In genomic region chr9:37066139-37066725, GRCh38 we compare ENCODE assay signal across 18 cellular contexts. TPM values are rescaled to one million over a fixed set of nuclear protein-coding genes. Genes with fewer than 3 reads are reported as not detected.
DNase-seq lines count a peak whose midpoint lies in the region; ATAC-seq lines count a peak whose summit lies in the region.
"Had no signal": no experiment of that assay in that cellular context is flagged by ENCODE, and none has a peak within 500 bp of the region (broad histone marks: within the 10 kb centered on the region; RNA-seq: fewer than 3 reads in every experiment).

No MANE protein-coding gene starts in this region.

- peaks cover 2% of the 10 kb centered on the region for H3K4me1 Mint-ChIP-seq in T-helper 17 cell
- peaks cover 0 to 2% (median 0%) of the 10 kb centered on the region in 3 donors for H3K4me1 Mint-ChIP-seq in T-cell

- H3K4me3 ChIP-seq in HAP-1 = no peak overlapping the region
- H3K4me3 ChIP-seq: K562, stomach had no signal

- no peak for DNase-seq in T-helper 17 cell
- DNase-seq in HAP-1 (ENCODE audit: low spot score in 2 of 2) = no peak
- no peak for DNase-seq in central memory CD4-positive, alpha-beta T cell
- no peak for DNase-seq in T-cell
- DNase-seq: activated CD4-positive, alpha-beta T cell treated with anti-CD3 and anti-CD28 coated beads for 4 hours; effector memory CD8-positive, alpha-beta T cell; NCI-H2029; NK-92 treated with Interleukin-12 subunit alpha and Interleukin-12 subunit beta, amount 100 ng/mL, for 24 hours; stimulated activated CD4-positive, alpha-beta T cell treated with anti-CD3 and anti-CD28 coated beads, Interleukin-2, amount 100 ng/mL, for 48 hours; stomach had no signal

- H3K9me3 Mint-ChIP-seq in T-cell = peaks cover 0 to 4% (median 0%) of the 10 kb centered on the region in 3 donors
- H3K9me3 Mint-ChIP-seq: activated T-helper 1 cell treated with anti-CD3 and anti-CD28 coated beads, Interleukin-12 subunit alpha, Interleukin-12 subunit beta, Interleukin-2, Interleukin-4 antibody, amounts not matched to agents 30 ng/mL and 10 ng/mL and 1 ng/mL, durations not matched to agents 14 hours and 24 hours and 36 hours; effector memory CD8-positive, alpha-beta T cell had no signal

- POLR2A ChIA-PET in T-cell (lab: Charles Lee) = interaction anchor here (0.7 to 0.8 kb wide), 2 partner anchors 8 to 16 kb away, joined by 3 read pairs; no protein-coding TSS in a partner anchor

- no peaks in the 10 kb centered on the region for H3K4me1 ChIP-seq in HAP-1
- H3K4me1 ChIP-seq: stomach had no signal

- ATAC-seq in GM18498 (IDR thresholded peaks at IDR 0.05; ENCODE audit: unreplicated experiment) = peak; percentile 76
- ATAC-seq in GM21367 (IDR thresholded peaks at IDR 0.05; ENCODE audit: unreplicated experiment) = peak; percentile 81
- peak; percentile 86 for ATAC-seq in HG03108 (IDR thresholded peaks at IDR 0.05; ENCODE audit: unreplicated experiment)
- ATAC-seq in T-helper 17 cell = peak; percentile 41
- ATAC-seq in HG02623 (IDR thresholded peaks at IDR 0.05; ENCODE audit: unreplicated experiment) = no peak
- no peak for ATAC-seq in T-cell (replicated peaks in 1 of 4)
- ATAC-seq: effector memory CD8-positive, alpha-beta T cell; K562 had no signal

- CTCF ChIA-PET in T-cell (lab: Charles Lee) = no interaction called here

- no peak overlapping the region for H3K4me3 Mint-ChIP-seq in T-helper 17 cell
- H3K4me3 Mint-ChIP-seq in T-cell = no peak overlapping the region
- H3K4me3 Mint-ChIP-seq: activated T-helper 1 cell treated with anti-CD3 and anti-CD28 coated beads, Interleukin-12 subunit alpha, Interleukin-12 subunit beta, Interleukin-2, Interleukin-4 antibody, amounts not matched to agents 30 ng/mL and 10 ng/mL and 1 ng/mL, durations not matched to agents 14 hours and 24 hours and 36 hours; effector memory CD8-positive, alpha-beta T cell had no signal

- no peaks in the 10 kb centered on the region for H3K36me3 ChIP-seq in HAP-1 (replicated peaks)
- H3K36me3 ChIP-seq: stomach had no signal

- no peak overlapping the region for H3K27ac Mint-ChIP-seq in T-helper 17 cell
- no peak overlapping the region for H3K27ac Mint-ChIP-seq in T-cell
- H3K27ac Mint-ChIP-seq: activated T-helper 1 cell treated with anti-CD3 and anti-CD28 coated beads, Interleukin-12 subunit alpha, Interleukin-12 subunit beta, Interleukin-2, Interleukin-4 antibody, amounts not matched to agents 30 ng/mL and 10 ng/mL and 1 ng/mL, durations not matched to agents 14 hours and 24 hours and 36 hours; effector memory CD8-positive, alpha-beta T cell had no signal

- in situ Hi-C loops in HAP-1 (cut with MboI; ENCODE audit: low sequenced_read_pairs) = no loop called here

- H3K27me3 ChIP-seq in HAP-1 (ENCODE audit: low read depth) = peaks cover 13% of the 10 kb centered on the region

- H3K27me3 Mint-ChIP-seq in T-helper 17 cell (peaks cover 40% of the 10 kb centered on the region), T-cell (peaks cover 26 to 30% of the 10 kb centered on the region in 2 donors)

- no peaks in the 10 kb centered on the region for H3K9me3 ChIP-seq in T-helper 17 cell (ENCODE audit: control insufficient read depth, low read length, poor library complexity, severe bottlenecking)
- H3K9me3 ChIP-seq in HAP-1 = no peaks in the 10 kb centered on the region
- H3K9me3 ChIP-seq: stomach had no signal

- H3K36me3 Mint-ChIP-seq in T-helper 17 cell (ENCODE audit: low read depth) (no peaks in the 10 kb centered on the region), T-cell (no peaks in the 10 kb centered on the region)

RNA-seq across cellular contexts. Expression of gene PAX5, which starts 32.2 kb away (rescaled TPM):
- 10 to 100 TPM in 1 of 2 donors, not detected in 1; 10.1 TPM for total RNA-seq in T-helper 17 cell
- total RNA-seq in T-cell = 10 to 100 TPM in 1 of 5 donors, 1 to 10 TPM in 4; 1.7 to 12.4 (median 4.4) TPM
- total RNA-seq: glomerular endothelial cell, kidney epithelial cell had no signal

RNA-seq across cellular contexts. Expression of gene ZCCHC7, which starts 54.1 kb away (rescaled TPM):
- total RNA-seq in T-helper 17 cell (10 to 100 TPM; 33.4 to 33.6 TPM), T-cell (10 to 100 TPM; 29.1 to 44.2 (median 33.5) TPM)

Comparison
In these comparisons a context has a peak if more than half of its experiments do, and no peak if none do; other contexts are left out.
1. ATAC-seq: peak in GM18498 (single experiment), GM21367 (single experiment), HG03108 (single experiment) and T-helper 17 cell (single experiment); none in HG02623 (single experiment) and T-cell (0 of 4).